1 cellular context compared by ENCODE assay signal in genomic region chr2:217090024-217090473, GRCh38.
TF ChIP-seq lines count a peak whose summit lies in the region.

No MANE protein-coding gene starts in this region.

TF ChIP-seq in HepG2, 621 proteins besides CTCF, POLR2A, EP300 and RAD21 (continued from another document):
- TF ChIP-seq ZNF33A (CRISPR knock-in tag; IDR thresholded peaks at IDR 0.05; ENCODE audit: borderline replicate concordance) (no peak), ZBTB25 (CRISPR knock-in tag; IDR thresholded peaks at IDR 0.05) (no peak), DMAP1 (CRISPR knock-in tag; IDR thresholded peaks at IDR 0.05) (no peak), ZNF776 (CRISPR knock-in tag; IDR thresholded peaks at IDR 0.05) (no peak)
TF ChIP-seq in HepG2: peak in this region for 0.
